25 cellular contexts compared by ENCODE assay signal in the genomic region with DNA sequence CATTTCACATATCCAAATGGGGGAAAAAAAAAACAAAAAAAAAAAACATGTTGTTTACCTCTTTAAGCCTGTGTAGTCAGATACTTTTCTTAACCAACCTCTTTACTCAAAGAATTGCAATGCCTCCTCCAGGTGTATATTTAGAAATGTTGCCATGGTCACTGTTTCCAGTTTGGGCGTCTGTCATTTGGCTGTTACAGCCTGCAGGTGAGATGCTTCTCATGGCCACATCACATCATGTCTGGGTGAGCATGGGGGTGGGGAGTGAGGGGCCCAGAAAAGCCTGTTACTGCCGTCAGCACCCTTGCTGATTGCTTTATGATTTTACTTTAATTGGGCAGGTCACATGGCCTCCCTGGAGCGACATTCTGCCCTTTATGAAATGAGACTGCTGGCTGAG.
"Had no signal": no experiment of that assay in that cellular context is flagged by ENCODE, and none has a peak within 500 bp of the region (broad histone marks: within the 10 kb centered on the region; RNA-seq: fewer than 3 reads in every experiment).

No MANE protein-coding gene starts in this region.

- ATAC-seq: activated naive CD8-positive, alpha-beta T cell treated with anti-CD3 and anti-CD28 coated beads, Interleukin-2, amount 50 U/mL, for 24 hours; left lobe of liver; sciatic nerve; stimulated activated effector memory CD8-positive, alpha-beta T cell treated with anti-CD3 and anti-CD28 coated beads, Interleukin-12 subunit alpha, Interleukin-12 subunit beta, amount 100 ng/mL, for 72 hours had no signal

- H3K4me3 ChIP-seq: hepatocyte, lower lobe of right lung, stomach, suprapubic skin, tibial nerve, uterus had no signal

- H3K4me1 ChIP-seq: lower lobe of right lung, stomach, tibial nerve, uterus had no signal

- H3K27me3 ChIP-seq: hepatocyte, suprapubic skin, tibial nerve, uterus had no signal

- DNase-seq: activated CD4-positive, alpha-beta T cell treated with anti-CD3 and anti-CD28 coated beads, Interleukin-2, amount 50 U/mL, for 48 hours; activated CD8-positive, alpha-beta memory T cell treated with anti-CD3 and anti-CD28 coated beads, Interleukin-2, amount 50 U/mL, for 48 hours; activated naive CD4-positive, alpha-beta T cell treated with anti-CD3 and anti-CD28 coated beads, Interleukin-2, amount 10 ng/mL, durations not matched to agents 7 days and 5 days; activated naive CD8-positive, alpha-beta T cell treated with anti-CD3 and anti-CD28 coated beads, Interleukin-2, amount 50 U/mL, for 24 hours; activated T-cell treated with anti-CD3 and anti-CD28 coated beads, Interleukin-2, amount 50 U/mL, for 48 hours; caudate nucleus; effector CD8-positive, alpha-beta T cell; erythroblast; foreskin fibroblast; glutamatergic neuron; immature natural killer cell; lower lobe of right lung; naive B cell; occipital lobe; small intestine; stimulated activated CD4-positive, alpha-beta T cell treated with anti-CD3 and anti-CD28 coated beads, Interleukin-2, amount 100 ng/mL, for 24 hours; stomach; T-helper 9 cell; uterus had no signal

- H3K9me3 ChIP-seq: lower lobe of right lung, stomach, suprapubic skin, tibial nerve, uterus had no signal

- H3K36me3 ChIP-seq: lower lobe of right lung, stomach, suprapubic skin, tibial nerve, uterus had no signal

- H3K27ac ChIP-seq: hepatocyte, lower lobe of right lung, stomach, tibial nerve, uterus had no signal
